Comparison of ENCODE assay signal across 8 cellular contexts in the genomic region with DNA sequence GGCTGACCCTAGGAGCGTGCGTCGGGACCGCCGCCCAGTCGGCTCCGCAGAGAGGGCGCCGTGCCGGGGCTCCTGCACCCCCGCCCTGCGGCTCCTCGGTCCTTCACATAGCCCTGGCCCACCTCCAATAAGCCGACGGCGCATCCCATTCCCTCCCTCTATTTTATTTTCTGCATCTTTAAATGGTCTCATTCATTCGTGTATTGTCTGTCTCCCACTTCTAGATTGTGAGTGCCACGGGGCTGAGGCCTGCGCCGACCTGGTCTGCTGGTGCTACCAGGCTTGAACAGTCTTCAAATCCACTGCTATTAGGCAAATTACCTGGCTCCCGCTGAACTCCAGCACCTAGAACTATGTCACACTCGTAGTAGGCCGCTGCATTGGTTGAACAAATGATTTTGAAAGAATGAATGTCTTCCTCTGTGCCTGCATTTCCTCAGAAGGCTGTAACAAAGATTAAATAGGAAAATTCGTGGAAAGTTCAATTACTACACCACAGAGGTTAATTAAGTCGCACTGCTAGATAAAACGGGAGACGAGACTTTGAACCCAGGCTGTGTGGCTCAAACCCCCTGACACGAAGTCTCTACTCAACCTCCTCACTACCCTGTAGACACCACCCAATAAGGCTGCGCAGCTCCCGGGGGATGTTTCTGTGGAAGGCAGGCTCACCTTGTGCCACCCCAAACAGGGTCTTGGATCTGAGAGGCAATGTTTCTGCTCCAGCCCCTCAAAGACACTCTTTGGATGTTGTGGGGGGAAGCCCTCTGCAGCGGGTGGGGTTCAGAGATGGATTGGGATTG. TPM values are rescaled to one million over a fixed set of nuclear protein-coding genes. Genes with fewer than 3 reads are reported as not detected.
DNase-seq lines count a peak whose midpoint lies in the region; ATAC-seq and TF ChIP-seq lines count a peak whose summit lies in the region.

No MANE protein-coding gene starts in this region.

- H3K9me3 ChIP-seq in breast epithelium: no peaks in the 10 kb centered on the region
- H3K9me3 ChIP-seq in lower lobe of right lung: no peaks in the 10 kb centered on the region
- H3K9me3 ChIP-seq in upper lobe of right lung: no peaks in the 10 kb centered on the region

- no peak for TF ChIP-seq POLR2A in breast epithelium (IDR thresholded peaks at IDR 0.05)

- TF ChIP-seq CTCF in breast epithelium (IDR thresholded peaks at IDR 0.05) (no peak), lower lobe of right lung (IDR thresholded peaks at IDR 0.05) (no peak), upper lobe of right lung (IDR thresholded peaks at IDR 0.05) (no peak)

- H3K36me3 Mint-ChIP-seq in activated naive CD4-positive, alpha-beta T cell treated with anti-CD3 and anti-CD28 coated beads, Interleukin-2, amount 50 U/mL, for 24 hours: no peaks in the 10 kb centered on the region

- H3K4me3 ChIP-seq in breast epithelium: peak overlapping the region; percentile 71 to 91 (median 76)
- H3K4me3 ChIP-seq in lower lobe of right lung: peak overlapping the region; percentile 94
- peak overlapping the region; percentile 80 for H3K4me3 ChIP-seq in upper lobe of right lung

- no peak overlapping the region for H3K27ac Mint-ChIP-seq in activated naive CD4-positive, alpha-beta T cell treated with anti-CD3 and anti-CD28 coated beads, Interleukin-2, amount 50 U/mL, for 24 hours

- no peaks in the 10 kb centered on the region for H3K27me3 ChIP-seq in breast epithelium
- no peaks in the 10 kb centered on the region for H3K27me3 ChIP-seq in lower lobe of right lung (ENCODE audit: low read depth)
- no peaks in the 10 kb centered on the region for H3K27me3 ChIP-seq in upper lobe of right lung

- H3K4me1 Mint-ChIP-seq in activated naive CD4-positive, alpha-beta T cell treated with anti-CD3 and anti-CD28 coated beads, Interleukin-2, amount 50 U/mL, for 24 hours: peaks cover 17% of the 10 kb centered on the region

- intact Hi-C loops in breast epithelium (cut with DNase I; ENCODE audit: low total_unique reads): no loop called here
- intact Hi-C loops in lower lobe of right lung (cut with DNase I): no loop called here
- intact Hi-C loops in upper lobe of right lung (cut with DNase I): no loop called here

- no peaks in the 10 kb centered on the region for H3K36me3 ChIP-seq in breast epithelium
- H3K36me3 ChIP-seq in lower lobe of right lung: peaks cover 13% of the 10 kb centered on the region
- H3K36me3 ChIP-seq in upper lobe of right lung: peaks cover 13% of the 10 kb centered on the region

- ATAC-seq in lower lobe of right lung: peak in 1 of 2 donors; percentile 3
- ATAC-seq in upper lobe of right lung: peak; percentile 0
- no peak for ATAC-seq in HG02610 (IDR thresholded peaks at IDR 0.05; ENCODE audit: unreplicated experiment)

- H3K9me3 Mint-ChIP-seq in activated naive CD4-positive, alpha-beta T cell treated with anti-CD3 and anti-CD28 coated beads, Interleukin-2, amount 50 U/mL, for 24 hours: no peaks in the 10 kb centered on the region

- peak overlapping the region; percentile 80 for H3K4me3 Mint-ChIP-seq in activated naive CD4-positive, alpha-beta T cell treated with anti-CD3 and anti-CD28 coated beads, Interleukin-2, amount 50 U/mL, for 24 hours

- H3K4me1 ChIP-seq in breast epithelium (peaks cover 14 to 21% of the 10 kb centered on the region in 2 donors), lower lobe of right lung (peaks cover 42% of the 10 kb centered on the region), upper lobe of right lung (peaks cover 24% of the 10 kb centered on the region)

- H3K27ac ChIP-seq in breast epithelium: peak overlapping the region; percentile 73 to 74
- H3K27ac ChIP-seq in lower lobe of right lung: peak overlapping the region; percentile 79
- peak overlapping the region; percentile 63 for H3K27ac ChIP-seq in upper lobe of right lung

- no peaks in the 10 kb centered on the region for H3K27me3 Mint-ChIP-seq in activated naive CD4-positive, alpha-beta T cell treated with anti-CD3 and anti-CD28 coated beads, Interleukin-2, amount 50 U/mL, for 24 hours

- DNase-seq in activated naive CD4-positive, alpha-beta T cell treated with Interleukin-2 at 50 U/mL for 16 hours: no peak
- DNase-seq in breast epithelium (ENCODE audit: low spot score in 2 of 2): no peak
- no peak for DNase-seq in lower lobe of right lung
- no peak for DNase-seq in upper lobe of right lung
- no peak for DNase-seq in activated CD8-positive, alpha-beta memory T cell treated with anti-CD3 and anti-CD28 coated beads, Interleukin-2, amount 50 U/mL, for 48 hours
- DNase-seq in SKM-1 (lab: John Stamatoyannopoulos, UW; ENCODE audit: unreplicated experiment): no peak

RNA-seq across cellular contexts. Expression of a gene that starts 1.2 kb away (rescaled TPM):
- 100 to 1,000 TPM in 1 of 3 donors, 10 to 100 TPM in 2; 63.0 to 101 (median 64.7) TPM for total RNA-seq in breast epithelium
- 55.4 TPM for total RNA-seq in lower lobe of right lung
- 76.5 TPM for total RNA-seq in upper lobe of right lung

RNA-seq across cellular contexts. Expression of a gene that starts 3.4 kb away (rescaled TPM):
- total RNA-seq in breast epithelium (10 to 100 TPM; 15.5 to 20.5 (median 19.0) TPM), lower lobe of right lung (31.8 TPM), upper lobe of right lung (32.4 TPM)

RNA-seq across cellular contexts. Expression of a gene that starts 7.0 kb away (rescaled TPM):
- total RNA-seq in breast epithelium: 10 to 100 TPM; 51.4 to 77.3 (median 54.6) TPM
- total RNA-seq in lower lobe of right lung: 48.2 TPM
- total RNA-seq in upper lobe of right lung: 53.9 TPM

RNA-seq across cellular contexts. Expression of a gene that starts 13.5 kb away (rescaled TPM):
- 100 to 1,000 TPM in 1 of 3 donors, 10 to 100 TPM in 2; 45.1 to 223 (median 53.4) TPM for total RNA-seq in breast epithelium
- total RNA-seq in lower lobe of right lung: 150 TPM
- total RNA-seq in upper lobe of right lung: 172 TPM

RNA-seq across cellular contexts. Expression of a gene that starts 17.6 kb away (rescaled TPM):
- total RNA-seq in breast epithelium (10 to 100 TPM; 23.6 to 33.5 (median 32.6) TPM), lower lobe of right lung (39.5 TPM), upper lobe of right lung (36.4 TPM)
